In genomic region chr2:200812122-200813022, GRCh38 we compare ENCODE assay signal across 8 cellular contexts. TPM values are rescaled to one million over a fixed set of nuclear protein-coding genes. Genes with fewer than 3 reads are reported as not detected.
A peak's percentile ranks its signal among the peaks of the same experiment; 100 is the strongest.
DNase-seq lines count a peak whose midpoint lies in the region; ATAC-seq, FAIRE-seq and TF ChIP-seq lines count a peak whose summit lies in the region.

No MANE protein-coding gene starts in this region.

- peak; percentile 9 to 20 for TF ChIP-seq POLR2A in adrenal gland (IDR thresholded peaks at IDR 0.05)

- H3K9ac ChIP-seq in SU-DHL-6 (ENCODE audit: low read length): peak overlapping the region; percentile 98

- H3K4me1 ChIP-seq in adrenal gland (replicated peaks in 1 of 2) (peaks cover 5 to 47% of the 10 kb centered on the region in 2 donors), left ventricle myocardium inferior (peaks cover 49% of the 10 kb centered on the region), psoas muscle (peaks cover 38% of the 10 kb centered on the region)

- H3K27ac ChIP-seq in SU-DHL-6 (ENCODE audit: low read depth, low read length): peak overlapping the region; percentile 86
- peak overlapping the region; percentile 95 to 99 (median 96) for H3K27ac ChIP-seq in adrenal gland
- peak overlapping the region; percentile 98 for H3K27ac ChIP-seq in left ventricle myocardium inferior (replicated peaks)
- H3K27ac ChIP-seq in psoas muscle: peak overlapping the region; percentile 98

- H3K4me2 ChIP-seq in SU-DHL-6 (ENCODE audit: low read depth, low read length, poor library complexity, severe bottlenecking): peak overlapping the region; percentile 75

- peak; percentile 54 for FAIRE-seq in HTR-8/SVneo (lab: Jason Lieb, UNC)
- FAIRE-seq in urothelium cell line (lab: Jason Lieb, UNC): no peak

- H3K9me3 ChIP-seq in SU-DHL-6 (ENCODE audit: insufficient read depth, low read length) (no peaks in the 10 kb centered on the region), adrenal gland (replicated peaks in 1 of 3) (no peaks in the 10 kb centered on the region), left ventricle myocardium inferior (replicated peaks) (no peaks in the 10 kb centered on the region), psoas muscle (no peaks in the 10 kb centered on the region)

- ATAC-seq in GM21390 (IDR thresholded peaks at IDR 0.05; ENCODE audit: unreplicated experiment): peak; percentile 40
- peak; percentile 68 to 77 (median 76) for ATAC-seq in psoas muscle

- H3K9me2 ChIP-seq in SU-DHL-6 (replicated peaks; ENCODE audit: insufficient read depth, low read length): no peaks in the 10 kb centered on the region

- H2AFZ ChIP-seq in SU-DHL-6 (ENCODE audit: low read depth, low read length, severe bottlenecking): peak overlapping the region; percentile 89

- DNase-seq in DMS53 treated with DMSO at 0.1 percent for 48 hours (lab: John Stamatoyannopoulos, UW; ENCODE audit: unreplicated experiment): peak; percentile 61
- peak; percentile 56 for DNase-seq in HTR-8/SVneo (ENCODE audit: insufficient read length, low spot score)
- peak; percentile 82 to 90 (median 85) for DNase-seq in adrenal gland
- peak; percentile 77 for DNase-seq in left ventricle myocardium inferior
- peak; percentile 82 to 91 for DNase-seq in psoas muscle
- DNase-seq in urothelium cell line (ENCODE audit: low spot score): peak; percentile 75

- H3F3A ChIP-seq in SU-DHL-6 (ENCODE audit: insufficient read depth): peaks cover 3% of the 10 kb centered on the region; the same call in 1 of the 2 replicates

- TF ChIP-seq CTCF in SU-DHL-6 (IDR thresholded peaks at IDR 0.05; ENCODE audit: insufficient read depth, low read length, poor library complexity, severe bottlenecking): peak; percentile 63
- peak; percentile 23 to 71 (median 54) for TF ChIP-seq CTCF in adrenal gland (IDR thresholded peaks at IDR 0.05)
- TF ChIP-seq CTCF in left ventricle myocardium inferior (IDR thresholded peaks at IDR 0.05; ENCODE audit: borderline replicate concordance): peak; percentile 71
- peak; percentile 60 for TF ChIP-seq CTCF in psoas muscle (IDR thresholded peaks at IDR 0.05)

- intact Hi-C loops in adrenal gland (cut with DNase I) (loop anchor here in 1 of 2 donors (10.0 kb wide), 1 partner anchor 98 kb away; no protein-coding TSS in a partner anchor), left ventricle myocardium inferior (cut with micrococcal nuclease) (loop anchor here (5.0 kb wide), 1 partner anchor 100 kb away; no protein-coding TSS in a partner anchor), psoas muscle (cut with DNase I) (loop anchor here (1.0 to 5.0 kb wide), 2 partner anchors 50 to 99 kb away; partner anchors contain the start of gene CLK1 (in 1 of the 2))

- peaks cover 38% of the 10 kb centered on the region for H3K79me2 ChIP-seq in SU-DHL-6 (ENCODE audit: insufficient read depth, low read length)

- H3K27me3 ChIP-seq in SU-DHL-6 (ENCODE audit: low read length): no peaks in the 10 kb centered on the region
- no peaks in the 10 kb centered on the region for H3K27me3 ChIP-seq in adrenal gland
- H3K27me3 ChIP-seq in left ventricle myocardium inferior (ENCODE audit: low read depth): no peaks in the 10 kb centered on the region
- no peaks in the 10 kb centered on the region for H3K27me3 ChIP-seq in psoas muscle (ENCODE audit: insufficient read depth in 3 of 3, low read length in 2 of 3)

- peaks cover 39% of the 10 kb centered on the region for H3K36me3 ChIP-seq in SU-DHL-6 (ENCODE audit: low read length)
- H3K36me3 ChIP-seq in adrenal gland (replicated peaks in 1 of 2): peaks cover 0 to 35% of the 10 kb centered on the region in 2 donors
- peaks cover 42% of the 10 kb centered on the region for H3K36me3 ChIP-seq in left ventricle myocardium inferior
- H3K36me3 ChIP-seq in psoas muscle (ENCODE audit: insufficient read depth in 1 of 2, low read depth in 1 of 2): peaks cover 7 to 44% of the 10 kb centered on the region in 2 donors

- WGBS in adrenal gland, 4 donors: 0 to 1% (median 1%) methylated on average over 16 to 70 of the region's 70 CpGs
- WGBS in psoas muscle, 3 donors: 0 to 1% (median 1%) methylated on average over 59 to 70 of the region's 70 CpGs

- H3K4me3 ChIP-seq in SU-DHL-6 (ENCODE audit: insufficient read depth, low read length, poor library complexity, severe bottlenecking) (peak overlapping the region; percentile 96), adrenal gland (peak overlapping the region; percentile 80 to 87 (median 84)), left ventricle myocardium inferior (peak overlapping the region; percentile 95), psoas muscle (peak overlapping the region; percentile 91)

- H4K20me1 ChIP-seq in SU-DHL-6 (ENCODE audit: low read depth, low read length): peaks cover 18% of the 10 kb centered on the region

RNA-seq across cellular contexts. Expression of gene BZW1, which starts 0.7 kb away (rescaled TPM):
- 100 to 1,000 TPM in 7 of 8 donors, 10 to 100 TPM in 1; 98.6 to 631 (median 193) TPM for total RNA-seq in adrenal gland
- 100 to 1,000 TPM in 1 of 3 donors, 10 to 100 TPM in 2; 28.4 to 511 (median 30.2) TPM for polyA plus RNA-seq in adrenal gland
- total RNA-seq in left ventricle myocardium inferior: 63.2 TPM
- total RNA-seq in psoas muscle: 100 to 1,000 TPM in 3 of 4 donors, 10 to 100 TPM in 1; 55.6 to 122 (median 114) TPM
- 100 to 1,000 TPM in 2 of 3 donors, 10 to 100 TPM in 1; 52.5 to 223 (median 163) TPM for polyA plus RNA-seq in psoas muscle

RNA-seq across cellular contexts. Expression of gene CLK1, which starts 52.1 kb away (rescaled TPM):
- total RNA-seq in adrenal gland (100 to 1,000 TPM in 2 of 8 donors, 10 to 100 TPM in 6; 34.4 to 151 (median 77.2) TPM), left ventricle myocardium inferior (42.8 TPM), psoas muscle (10 to 100 TPM; 30.6 to 71.0 (median 41.3) TPM)
- polyA plus RNA-seq in adrenal gland (1,000 to 10,000 TPM in 1 of 3 donors, 100 to 1,000 TPM in 1, 10 to 100 TPM in 1; 77.2 to 2,325 (median 626) TPM), psoas muscle (10 to 100 TPM; 49.4 to 91.8 (median 86.6) TPM)

Comparison
In these comparisons a context has a peak if more than half of its experiments do, and no peak if none do; other contexts are left out.
1. Peak in every context shown above with its lines: DNase-seq, ATAC-seq, H3K4me3 ChIP-seq and H3K27ac ChIP-seq.